9 cellular contexts compared by ENCODE assay signal in the genomic region with DNA sequence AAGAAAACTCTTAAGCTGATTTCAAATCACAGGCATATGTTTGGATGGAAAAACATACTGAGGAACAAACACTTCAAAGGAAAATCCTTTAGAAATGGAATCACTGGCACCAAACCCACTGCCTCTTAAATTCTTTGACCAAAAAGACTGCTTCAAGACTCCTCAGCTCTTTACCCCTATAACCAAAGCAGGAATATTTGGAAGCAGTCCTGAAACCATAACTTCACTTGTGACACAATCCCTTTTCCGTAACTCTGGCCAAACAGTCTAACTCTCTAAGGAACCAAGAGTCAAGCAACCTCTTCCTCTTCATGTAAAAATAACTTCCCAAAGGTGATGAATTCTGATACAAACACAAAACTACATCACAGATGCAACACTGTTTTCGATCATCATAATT.
"Had no signal": no experiment of that assay in that cellular context is flagged by ENCODE, and none has a peak within 500 bp of the region (broad histone marks: within the 10 kb centered on the region; RNA-seq: fewer than 3 reads in every experiment).

No MANE protein-coding gene starts in this region.

- ATAC-seq: HCT116, K562 had no signal

- H3K9me3 ChIP-seq: HAP-1 had no signal

- H3K9ac ChIP-seq: GM23248 had no signal

- H3K36me3 ChIP-seq: HAP-1 had no signal

- H3K9me3 Mint-ChIP-seq: HFFc6 had no signal

- H3K4me3 Mint-ChIP-seq: HFFc6 had no signal

- H3K27ac ChIP-seq: GM23248 had no signal

- DNase-seq: GM23248, GOT3, H7, HFFc6, IMR-90 had no signal

- H3K27ac Mint-ChIP-seq: HFFc6 had no signal

- H2AFZ ChIP-seq: GM23248 had no signal

- FAIRE-seq: HTR-8/SVneo, K562 had no signal

- H3K4me3 ChIP-seq: GM23248, HAP-1, K562 had no signal
